7 cellular contexts compared by ENCODE assay signal in the genomic region with DNA sequence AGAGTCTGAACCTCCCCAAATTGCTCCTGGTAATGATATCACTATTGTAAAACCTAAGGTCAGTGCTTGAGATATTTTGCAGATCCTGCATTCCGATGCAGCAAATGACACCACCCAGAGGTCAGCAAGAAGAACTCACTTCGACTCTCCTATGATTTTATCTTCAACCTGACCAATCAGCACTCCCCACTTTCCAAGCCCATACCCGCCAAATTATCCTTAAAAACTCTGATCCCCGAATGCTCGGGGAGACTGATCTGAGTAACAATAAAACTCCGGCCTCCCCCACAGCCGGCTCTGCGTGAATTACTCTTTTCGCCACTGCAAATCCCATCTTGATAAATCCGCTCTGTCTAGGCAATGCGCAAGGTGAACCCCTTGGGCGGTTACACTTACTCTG. TPM values are rescaled to one million over a fixed set of nuclear protein-coding genes. Genes with fewer than 3 reads are reported as not detected.
DNase-seq lines count a peak whose midpoint lies in the region; ATAC-seq, FAIRE-seq and TF ChIP-seq lines count a peak whose summit lies in the region.

No MANE protein-coding gene starts in this region.

- WGBS in ovary, 3 donors, result 3 to 10% (median 5%) methylated on average over 12 of the region's 12 CpGs

- DNase-seq in GM12891 (ENCODE audit: insufficient read length, low spot score) (no peak), NT2/D1 (ENCODE audit: low read depth, low spot score) (no peak), epithelial cell of proximal tubule (ENCODE audit: low read depth) (no peak), ovary (no peak), superior temporal gyrus (ENCODE audit: extremely low spot score) (no peak)
- DNase-seq in stimulated activated CD4-positive, alpha-beta T cell treated with anti-CD3 and anti-CD28 coated beads, Interleukin-4, amount 100 ng/mL, for 4 hours, result no peak

- peak; percentile 83 for FAIRE-seq in GM12891 (lab: Jason Lieb, UNC)

- H3K36me3 ChIP-seq in NT2/D1 (ENCODE audit: insufficient read depth, insufficient read length, low read length) (peaks cover 25% of the 10 kb centered on the region), ovary (no peaks in the 10 kb centered on the region)

- H3K27me3 ChIP-seq in NT2/D1 (ENCODE audit: insufficient read depth, insufficient read length) (no peaks in the 10 kb centered on the region), ovary (no peaks in the 10 kb centered on the region)

- peak overlapping the region; percentile 73 for H3K9ac ChIP-seq in NT2/D1 (ENCODE audit: insufficient read length, low read depth)

- H3K4me3 ChIP-seq in NT2/D1 (ENCODE audit: insufficient read length, low read depth) (peak overlapping the region; percentile 56), epithelial cell of proximal tubule (ENCODE audit: low read depth, low read length) (peak overlapping the region; percentile 85), ovary (peak overlapping the region; percentile 87)

- TF ChIP-seq POLR2A in GM12891 (IDR thresholded peaks at IDR 0.05; ENCODE audit: low read depth, low read length) (no peak), ovary (IDR thresholded peaks at IDR 0.05) (no peak)

- H3K9me3 ChIP-seq in NT2/D1 (ENCODE audit: insufficient read depth, low read length) (no peaks in the 10 kb centered on the region), ovary (no peaks in the 10 kb centered on the region)

- TF ChIP-seq CTCF in epithelial cell of proximal tubule (conservative IDR thresholded peaks at IDR 0.05; ENCODE audit: low read depth, low read length) (peak; percentile 45), ovary (IDR thresholded peaks at IDR 0.05) (no peak)

- no peak for TF ChIP-seq EP300 in ovary (IDR thresholded peaks at IDR 0.05)

- H3K4me1 ChIP-seq in NT2/D1 (ENCODE audit: insufficient read depth, insufficient read length) (peaks cover 2% of the 10 kb centered on the region), ovary (ENCODE audit: insufficient read depth) (peaks cover 5% of the 10 kb centered on the region)

- H3K27ac ChIP-seq in ovary, result no peak overlapping the region

- no peak for ATAC-seq in HG03571 (IDR thresholded peaks at IDR 0.05; ENCODE audit: unreplicated experiment)

- intact Hi-C loops in ovary (cut with DNase I), result loop anchor here in 1 of 4 donors (5.0 kb wide), 1 partner anchor 120 kb away; a partner anchor contains a TSS

TF ChIP-seq in GM12891, 5 proteins besides CTCF, POLR2A, EP300 and RAD21:
- TF ChIP-seq PAX5 (IDR thresholded peaks at IDR 0.05; ENCODE audit: insufficient read depth, low read length, severe bottlenecking) (no peak), POU2F2 (IDR thresholded peaks at IDR 0.05; ENCODE audit: low read depth, low read length) (no peak), TAF1 (IDR thresholded peaks at IDR 0.05; ENCODE audit: low read depth, low read length) (no peak), SPI1 (IDR thresholded peaks at IDR 0.05; ENCODE audit: low read depth, low read length) (no peak), POLR2AphosphoS5 (IDR thresholded peaks at IDR 0.05; ENCODE audit: low read depth, low read length) (no peak)

RNA-seq across cellular contexts. Expression of a gene that starts 1.2 kb away (rescaled TPM):
- polyA plus RNA-seq in GM12891 (2012; ENCODE audit: low read depth, missing spikeins), result 61.0 TPM
- total RNA-seq in epithelial cell of proximal tubule (229 and 281 TPM in 2 replicates), ovary (100 to 1,000 TPM; 175 to 422 (median 222) TPM)
- 100 to 1,000 TPM; 329 to 506 TPM for polyA plus RNA-seq in ovary

RNA-seq across cellular contexts. Expression of a gene that starts 1.6 kb away (rescaled TPM):
- polyA plus RNA-seq in GM12891 (2012; ENCODE audit: low read depth, missing spikeins), result 27.8 TPM
- total RNA-seq in epithelial cell of proximal tubule (41.6 and 50.3 TPM in 2 replicates), ovary (10 to 100 TPM; 11.7 to 32.7 (median 26.9) TPM)
- 10 to 100 TPM; 23.2 to 47.4 TPM for polyA plus RNA-seq in ovary
